In the genomic region with DNA sequence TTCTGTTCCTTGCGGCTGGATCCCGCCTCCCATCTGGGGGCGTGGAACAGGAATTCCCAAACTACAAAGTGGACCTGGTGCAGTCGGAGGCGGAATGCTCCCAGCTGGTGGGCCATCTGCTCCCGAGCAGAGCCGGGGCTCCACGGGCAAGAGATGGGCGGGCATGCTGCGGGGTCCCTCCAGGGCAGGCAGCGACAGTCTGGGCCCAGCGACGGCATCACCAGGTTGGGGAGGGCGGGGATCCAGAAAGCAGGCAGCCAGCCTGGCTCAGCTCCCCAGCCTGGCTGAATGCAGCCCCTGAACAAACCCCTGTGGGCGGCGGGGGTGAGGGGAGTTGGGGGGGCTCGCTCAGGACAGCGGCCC, we compare ENCODE assay signal across 16 cellular contexts. TPM values are rescaled to one million over a fixed set of nuclear protein-coding genes. Genes with fewer than 3 reads are reported as not detected.
DNase-seq lines count a peak whose midpoint lies in the region; ATAC-seq, FAIRE-seq and TF ChIP-seq lines count a peak whose summit lies in the region.
"Had no signal": no experiment of that assay in that cellular context is flagged by ENCODE, and none has a peak within 500 bp of the region (broad histone marks: within the 10 kb centered on the region; RNA-seq: fewer than 3 reads in every experiment).

No MANE protein-coding gene starts in this region.

- peaks cover 0 to 40% (median 16%) of the 10 kb centered on the region in 11 experiments; a peak in 12 of 22 replicates for H3K36me3 ChIP-seq in BLaER1 treated with 17β-estradiol and CSF1 and Interleukin-3, amounts not matched to agents 10 nM and 100 nM
- H3K36me3 ChIP-seq in HEK293 (ENCODE audit: control insufficient read depth in 2 of 2, insufficient read depth in 1 of 2, low read length in 2 of 2) (no peaks in the 10 kb centered on the region), neuronal stem cell (replicated peaks in 1 of 2; ENCODE audit: control insufficient read depth in 2 of 2, insufficient read depth in 2 of 2, low read length in 2 of 2) (peaks cover 0 to 3% of the 10 kb centered on the region in 2 donors)

- no peak overlapping the region for H3K23ac ChIP-seq in neuronal stem cell (ENCODE audit: low read depth, low read length, poor library complexity)

- peak overlapping the region; percentile 62 for H3K18ac ChIP-seq in neuronal stem cell (ENCODE audit: low read length)

- peaks cover 44% of the 10 kb centered on the region for H3K79me1 ChIP-seq in neuronal stem cell (ENCODE audit: low read depth, low read length)

- no peak overlapping the region for H3K27ac ChIP-seq in BLaER1 treated with 17β-estradiol and CSF1 and Interleukin-3, amounts not matched to agents 10 nM and 100 nM
- H3K27ac ChIP-seq in HEK293 (ENCODE audit: extremely low read depth, low read depth, low read length) (no peak overlapping the region), neuronal stem cell (replicated peaks; ENCODE audit: low read length) (peak overlapping the region; percentile 24)
- H3K27ac ChIP-seq: C4-2B had no signal

- peak; percentile 52 to 78 for DNase-seq in NCI-H524 (lab: John Stamatoyannopoulos, UW)
- DNase-seq in neuronal stem cell (ENCODE audit: low spot score): no peak
- no peak for DNase-seq in urothelium cell line (ENCODE audit: low spot score)
- DNase-seq in natural killer cell: no peak
- DNase-seq in NCI-H2029 (lab: John Stamatoyannopoulos, UW): no peak
- DNase-seq: ACHN; CD4-positive, alpha-beta memory T cell; H9 had no signal

- H2AFZ ChIP-seq in neuronal stem cell (ENCODE audit: low read length): no peak overlapping the region
- H2AFZ ChIP-seq: GM23338 had no signal

- no peak overlapping the region for H2BK15ac ChIP-seq in neuronal stem cell (ENCODE audit: low read length)

- peak overlapping the region in 9 of 11 experiments; percentile 95 to 100 (median 99); a peak in 14 of 22 replicates for H3K4me2 ChIP-seq in BLaER1 treated with 17β-estradiol and CSF1 and Interleukin-3, amounts not matched to agents 10 nM and 100 nM
- no peak overlapping the region for H3K4me2 ChIP-seq in neuronal stem cell (ENCODE audit: insufficient read depth, low read length, poor library complexity, severe bottlenecking)
- H3K4me2 ChIP-seq: GM23338 had no signal

- H2AK5ac ChIP-seq in neuronal stem cell (ENCODE audit: low read depth, low read length): peak overlapping the region; percentile 91

- no peaks in the 10 kb centered on the region for H3K9me3 Mint-ChIP-seq in natural killer cell
- H3K9me3 Mint-ChIP-seq: GM23338, H9, IgD-negative memory B cell had no signal

- H3K9ac ChIP-seq in BLaER1 treated with 17β-estradiol and CSF1 and Interleukin-3, amounts not matched to agents 10 nM and 100 nM: peak overlapping the region in 4 of 11 experiments; percentile 5 to 87 (median 53); a peak in 3 of 22 replicates
- H3K9ac ChIP-seq in neuronal stem cell (ENCODE audit: low read depth, low read length, poor library complexity): no peak overlapping the region

- peaks cover 0 to 14% of the 10 kb centered on the region in 2 donors for H3K27me3 Mint-ChIP-seq in natural killer cell (ENCODE audit: low read depth in 2 of 2)

- FAIRE-seq in urothelium cell line (lab: Jason Lieb, UNC): no peak
- FAIRE-seq: GM12878, GM18507 had no signal

- intact Hi-C loops in natural killer cell (cut with micrococcal nuclease): no loop called here

- no peak overlapping the region for H3K27ac Mint-ChIP-seq in natural killer cell
- H3K27ac Mint-ChIP-seq: CD4-positive, alpha-beta memory T cell; GM23338 had no signal

- no peak overlapping the region for H4K91ac ChIP-seq in neuronal stem cell (ENCODE audit: low read depth, low read length, poor library complexity)

- no peak overlapping the region for H2BK12ac ChIP-seq in neuronal stem cell (ENCODE audit: low read length)

- H4K20me1 ChIP-seq in BLaER1 treated with 17β-estradiol and CSF1 and Interleukin-3, amounts not matched to agents 10 nM and 100 nM: peaks cover 0 to 95% (median 79%) of the 10 kb centered on the region in 11 experiments; a peak in 18 of 22 replicates

- peaks cover 33 to 88% (median 68%) of the 10 kb centered on the region in 10 experiments for H3K4me1 ChIP-seq in BLaER1 treated with 17β-estradiol and CSF1 and Interleukin-3, amounts not matched to agents 10 nM and 100 nM
- no peaks in the 10 kb centered on the region for H3K4me1 ChIP-seq in HEK293 (ENCODE audit: control insufficient read depth, insufficient read depth, low read length)
- H3K4me1 ChIP-seq in neuronal stem cell (ENCODE audit: control insufficient read depth in 2 of 2, insufficient read depth in 1 of 2, low read depth in 1 of 2, low read length in 2 of 2): peaks cover 29 to 40% of the 10 kb centered on the region in 2 donors

- H2BK120ac ChIP-seq in neuronal stem cell (ENCODE audit: low read depth, low read length): no peak overlapping the region

- H3K14ac ChIP-seq in neuronal stem cell (ENCODE audit: low read length): no peak overlapping the region

- no peaks in the 10 kb centered on the region for H3K9me3 ChIP-seq in BLaER1 treated with 17β-estradiol and CSF1 and Interleukin-3, amounts not matched to agents 10 nM and 100 nM (replicated peaks in 1 of 11)
- H3K9me3 ChIP-seq in HEK293 (ENCODE audit: control insufficient read depth, insufficient read depth, low read depth, low read length) (no peaks in the 10 kb centered on the region), neuronal stem cell (replicated peaks in 1 of 2; ENCODE audit: control insufficient read depth in 2 of 2, insufficient read depth in 1 of 2, low read depth in 1 of 2, low read length in 2 of 2) (peaks cover 0 to 4% of the 10 kb centered on the region in 2 donors)

- H4K8ac ChIP-seq in neuronal stem cell (ENCODE audit: low read depth, low read length): no peak overlapping the region

- no peaks in the 10 kb centered on the region for H3K36me3 Mint-ChIP-seq in natural killer cell
- H3K36me3 Mint-ChIP-seq: CD4-positive, alpha-beta memory T cell; IgD-negative memory B cell had no signal

- no peak overlapping the region for H3K4me3 Mint-ChIP-seq in natural killer cell
- H3K4me3 Mint-ChIP-seq: CD4-positive, alpha-beta memory T cell; GM23338; H9; IgD-negative memory B cell had no signal

- no CpG with 5 or more reads among the region's 18 CpGs for WGBS in neuronal stem cell (ENCODE audit: extremely low coverage in 2 of 2, insufficient read length in 2 of 2, insufficient replicate concordance in 1 of 2), 2 donors

- peaks cover 0 to 19% (median 10%) of the 10 kb centered on the region in 11 experiments; a peak in 19 of 22 replicates for H3K27me3 ChIP-seq in BLaER1 treated with 17β-estradiol and CSF1 and Interleukin-3, amounts not matched to agents 10 nM and 100 nM
- peaks cover 0 to 10% (median 9%) of the 10 kb centered on the region in 3 experiments for H3K27me3 ChIP-seq in neuronal stem cell (ENCODE audit: control insufficient read depth in 3 of 3, insufficient read depth in 3 of 3, low read depth in 1 of 3, low read length in 3 of 3)

- POLR2A ChIA-PET in HEK293 (lab: Yijun Ruan, JAX): no interaction called here

- no peak for ATAC-seq in natural killer cell
- ATAC-seq: GM12878, GM23338 had no signal

- H3K4me3 ChIP-seq in BLaER1 treated with 17β-estradiol and CSF1 and Interleukin-3, amounts not matched to agents 10 nM and 100 nM: no peak overlapping the region
- H3K4me3 ChIP-seq in HEK293 (ENCODE audit: low read depth, low read length): no peak overlapping the region
- no peak overlapping the region for H3K4me3 ChIP-seq in neuronal stem cell (ENCODE audit: low read length in 2 of 2)
- H3K4me3 ChIP-seq: GM12878, GM23338 had no signal

- H2BK5ac ChIP-seq in neuronal stem cell (ENCODE audit: low read length): no peak overlapping the region

- TF ChIP-seq CTCF in HEK293 (tag by site-specific recombination; IDR thresholded peaks at IDR 0.05) (no peak), natural killer cell (IDR thresholded peaks at IDR 0.05) (no peak)

- H3K4ac ChIP-seq in neuronal stem cell (ENCODE audit: low read length): no peak overlapping the region

- H3K4me1 Mint-ChIP-seq in natural killer cell: peaks cover 4 to 7% of the 10 kb centered on the region in 2 donors

- CTCF ChIA-PET in HEK293 (lab: Yijun Ruan, JAX): interaction anchor here (0.6 to 2.4 kb wide), 3 partner anchors 12 to 19 kb away, joined by 3 to 10 read pairs (median 3); no protein-coding TSS in a partner anchor

TF ChIP-seq in HEK293, 187 proteins besides CTCF, POLR2A, EP300 and RAD21 (continues in another document):
- TF ChIP-seq ZFHX2 (tag by site-specific recombination; conservative IDR thresholded peaks at IDR 0.05) (peak; percentile 44), ZNF10 (tag by site-specific recombination; IDR thresholded peaks at IDR 0.05) (no peak)

RNA-seq across cellular contexts. Expression of gene MEGF6, which starts 3.6 kb away (rescaled TPM):
- polyA plus RNA-seq in neuronal stem cell (2013, experiment 1 of 2): 10.3 TPM
- polyA plus RNA-seq in neuronal stem cell (2013, experiment 2 of 2): 10.0 TPM
- total RNA-seq in natural killer cell: 10 to 100 TPM in 1 of 3 donors, 1 to 10 TPM in 2; 3.1 to 15.6 (median 5.1) TPM

RNA-seq across cellular contexts. Expression of gene TPRG1L, which starts 17.1 kb away (rescaled TPM):
- polyA plus RNA-seq in neuronal stem cell (2013, experiment 1 of 2): 13.4 TPM
- 13.2 TPM for polyA plus RNA-seq in neuronal stem cell (2013, experiment 2 of 2)
- 10 to 100 TPM; 36.2 to 46.7 (median 37.9) TPM for total RNA-seq in natural killer cell

RNA-seq across cellular contexts. Expression of gene WRAP73, which starts 42.2 kb away (rescaled TPM):
- polyA plus RNA-seq in neuronal stem cell (2013, experiment 1 of 2): 24.6 TPM
- 25.7 TPM for polyA plus RNA-seq in neuronal stem cell (2013, experiment 2 of 2)
- total RNA-seq in natural killer cell: 10 to 100 TPM; 27.8 to 35.4 (median 30.1) TPM

RNA-seq across cellular contexts. Expression of gene TP73, which starts 44.6 kb away (rescaled TPM):
- 0.18 TPM for polyA plus RNA-seq in neuronal stem cell (2013, experiment 1 of 2)
- polyA plus RNA-seq in neuronal stem cell (2013, experiment 2 of 2): 0.19 TPM
- under 1 TPM; 0.28 to 0.50 (median 0.39) TPM for total RNA-seq in natural killer cell
- total RNA-seq: HT1080 had no signal

Comparison
In these comparisons a context has a peak if more than half of its experiments do, and no peak if none do; other contexts are left out.
1. DNase-seq: peak in NCI-H524 (2 of 2); none in neuronal stem cell (single experiment), urothelium cell line (single experiment), natural killer cell (single experiment) and NCI-H2029 (single experiment).